8 cellular contexts compared by ENCODE assay signal in the genomic region with DNA sequence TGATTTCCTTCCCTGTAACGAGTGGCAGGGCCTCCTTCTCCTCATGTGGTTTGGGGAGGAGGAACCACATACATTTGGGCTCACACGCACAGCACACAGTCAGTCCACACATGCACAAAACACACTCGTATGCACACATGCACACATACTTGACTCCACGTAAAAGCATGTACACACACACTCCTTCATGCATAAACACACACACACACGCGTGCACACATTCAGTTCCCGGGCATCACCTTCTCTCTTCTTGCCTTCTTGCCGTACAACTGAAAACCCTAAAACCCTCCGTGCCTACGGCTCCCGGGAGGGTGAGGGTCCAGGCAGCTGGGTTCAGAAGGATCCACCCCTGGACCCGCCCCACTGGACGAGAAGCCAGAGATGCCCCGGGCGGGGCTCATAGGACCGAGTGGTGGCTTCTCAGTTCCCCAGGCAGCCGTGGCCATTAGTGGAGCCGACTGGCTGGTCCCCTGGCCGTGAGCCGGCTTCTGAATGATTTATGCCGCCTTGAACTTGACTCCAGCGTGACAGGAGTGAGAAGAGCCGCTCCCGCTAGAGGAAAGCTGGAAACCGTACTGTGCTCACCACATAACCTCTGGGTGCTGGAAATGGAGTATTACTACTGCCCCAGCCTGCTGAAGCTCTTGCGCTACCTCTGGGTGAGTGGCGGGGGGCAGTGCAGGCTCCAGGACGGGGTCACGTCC.
DNase-seq lines count a peak whose midpoint lies in the region; ATAC-seq and TF ChIP-seq lines count a peak whose summit lies in the region.

No MANE protein-coding gene starts in this region.

- H3K4me3 ChIP-seq in esophagus muscularis mucosa = peak overlapping the region; percentile 37 to 54 (median 48)
- peak overlapping the region; percentile 15 for H3K4me3 ChIP-seq in psoas muscle
- no peak overlapping the region for H3K4me3 ChIP-seq in lower leg skin (ENCODE audit: low read depth, poor library complexity, severe bottlenecking)

- H3K27me3 ChIP-seq in esophagus muscularis mucosa = no peaks in the 10 kb centered on the region
- H3K27me3 ChIP-seq in psoas muscle (ENCODE audit: insufficient read depth in 3 of 3, low read length in 2 of 3) = peaks cover 0 to 16% (median 3%) of the 10 kb centered on the region in 3 donors

- TF ChIP-seq CTCF in esophagus muscularis mucosa (IDR thresholded peaks at IDR 0.05) (no peak), psoas muscle (IDR thresholded peaks at IDR 0.05) (no peak), lower leg skin (IDR thresholded peaks at IDR 0.05) (no peak)

- H3K4me1 ChIP-seq in esophagus muscularis mucosa = peaks cover 6 to 56% (median 44%) of the 10 kb centered on the region in 4 donors
- peaks cover 5% of the 10 kb centered on the region for H3K4me1 ChIP-seq in psoas muscle

- WGBS in esophagus muscularis mucosa = 51% methylated on average over 18 of the region's 29 CpGs
- 33 to 41% (median 33%) methylated on average over 29 of the region's 29 CpGs for WGBS in psoas muscle, 3 donors
- 53 to 63% methylated on average over 29 of the region's 29 CpGs for WGBS in lower leg skin, 2 donors

- ATAC-seq in psoas muscle = peak; percentile 59 to 88 (median 84)
- no peak for ATAC-seq in GM21367 (IDR thresholded peaks at IDR 0.05; ENCODE audit: unreplicated experiment)

- TF ChIP-seq EP300 in esophagus muscularis mucosa (IDR thresholded peaks at IDR 0.05) = no peak

- no peaks in the 10 kb centered on the region for H3K9me3 ChIP-seq in esophagus muscularis mucosa
- H3K9me3 ChIP-seq in psoas muscle = no peaks in the 10 kb centered on the region

- peak; percentile 30 for DNase-seq in DMS79 (lab: John Stamatoyannopoulos, UW)
- peak; percentile 15 for DNase-seq in activated CD4-positive, alpha-beta T cell treated with anti-CD3 and anti-CD28 coated beads, Interleukin-2, amount 50 U/mL, for 1 hour
- no peak for DNase-seq in esophagus muscularis mucosa (ENCODE audit: extremely low spot score)
- DNase-seq in psoas muscle = peak; percentile 58 to 76
- DNase-seq in NCI-H526 (lab: John Stamatoyannopoulos, UW) = no peak
- DNase-seq in lower leg skin (ENCODE audit: low spot score in 2 of 2) = no peak
- no peak for DNase-seq in DMS 273 (lab: John Stamatoyannopoulos, UW; ENCODE audit: unreplicated experiment)

- H3K36me3 ChIP-seq in esophagus muscularis mucosa (no peaks in the 10 kb centered on the region), psoas muscle (ENCODE audit: insufficient read depth in 1 of 2, low read depth in 1 of 2) (no peaks in the 10 kb centered on the region)

- intact Hi-C loops in esophagus muscularis mucosa (cut with DNase I) = no loop called here
- intact Hi-C loops in psoas muscle (cut with DNase I) = loop anchor here in 1 of 2 donors (10.0 kb wide), 1 partner anchor 265 kb away; no protein-coding TSS in a partner anchor
- intact Hi-C loops in lower leg skin (cut with DNase I; ENCODE audit: low total_unique reads) = loop anchor here (10.0 kb wide), 1 partner anchor 485 kb away; no protein-coding TSS in a partner anchor

- no peak for TF ChIP-seq POLR2A in esophagus muscularis mucosa (IDR thresholded peaks at IDR 0.05; ENCODE audit: low read depth)
- no peak for TF ChIP-seq POLR2A in lower leg skin (IDR thresholded peaks at IDR 0.05)

- peak overlapping the region; percentile 42 to 71 (median 58) for H3K27ac ChIP-seq in esophagus muscularis mucosa (replicated peaks in 1 of 4)
- H3K27ac ChIP-seq in psoas muscle = no peak overlapping the region

Comparison
In these comparisons a context has a peak if more than half of its experiments do, and no peak if none do; other contexts are left out.
1. DNase-seq: peak in DMS79 (single experiment), activated CD4-positive, alpha-beta T cell treated with anti-CD3 and anti-CD28 coated beads, Interleukin-2, amount 50 U/mL, for 1 hour (single experiment) and psoas muscle (2 of 2); none in esophagus muscularis mucosa (single experiment), NCI-H526 (0 of 2), lower leg skin (0 of 2) and DMS 273 (single experiment).